In genomic region chr15:60374209-60374608, GRCh38 we compare ENCODE assay signal across 12 cellular contexts. TPM values are rescaled to one million over a fixed set of nuclear protein-coding genes. Genes with fewer than 3 reads are reported as not detected.
A peak's percentile ranks its signal among the peaks of the same experiment; 100 is the strongest.
DNase-seq lines count a peak whose midpoint lies in the region; ATAC-seq, FAIRE-seq and TF ChIP-seq lines count a peak whose summit lies in the region.
"Had no signal": no experiment of that assay in that cellular context is flagged by ENCODE, and none has a peak within 500 bp of the region (broad histone marks: within the 10 kb centered on the region; RNA-seq: fewer than 3 reads in every experiment).

No MANE protein-coding gene starts in this region.

- no peaks in the 10 kb centered on the region for H3K9me3 Mint-ChIP-seq in progenitor cell of endocrine pancreas (ENCODE audit: low read depth)
- no peaks in the 10 kb centered on the region for H3K9me3 Mint-ChIP-seq in naive thymus-derived CD4-positive, alpha-beta T cell
- H3K9me3 Mint-ChIP-seq: CD4-positive, alpha-beta memory T cell had no signal

- peak overlapping the region; percentile 95 for H3K27ac Mint-ChIP-seq in progenitor cell of endocrine pancreas
- no peak overlapping the region for H3K27ac Mint-ChIP-seq in naive thymus-derived CD4-positive, alpha-beta T cell

- intact Hi-C loops in esophagus squamous epithelium (cut with DNase I) = no loop called here
- intact Hi-C loops in naive thymus-derived CD4-positive, alpha-beta T cell (cut with micrococcal nuclease) = no loop called here

- CTCF ChIA-PET in RWPE1 (lab: Yijun Ruan, JAX) = interaction anchor here (0.5 to 0.6 kb wide), 2 partner anchors 13 to 17 kb away, joined by 3 read pairs; no protein-coding TSS in a partner anchor
- CTCF ChIA-PET in naive thymus-derived CD4-positive, alpha-beta T cell (lab: Charles Lee) = interaction anchor here (2.4 kb wide), 1 partner anchor 14 kb away, joined by 5 read pairs; no protein-coding TSS in a partner anchor

- no peak for ATAC-seq in naive thymus-derived CD4-positive, alpha-beta T cell
- ATAC-seq: GM12878 had no signal

- H3K36me3 ChIP-seq in esophagus squamous epithelium = peaks cover 0 to 96% (median 24%) of the 10 kb centered on the region in 3 donors
- H3K36me3 ChIP-seq in naive thymus-derived CD4-positive, alpha-beta T cell (ENCODE audit: control insufficient read depth in 2 of 3, insufficient read depth in 3 of 3, low read length in 3 of 3) = peaks cover 0 to 8% (median 4%) of the 10 kb centered on the region in 3 experiments

- peaks cover 28% of the 10 kb centered on the region for H3K36me3 Mint-ChIP-seq in progenitor cell of endocrine pancreas (ENCODE audit: insufficient read depth)
- peaks cover 0 to 31% (median 11%) of the 10 kb centered on the region in 5 donors for H3K36me3 Mint-ChIP-seq in naive thymus-derived CD4-positive, alpha-beta T cell

- no peak for FAIRE-seq in GM12891 (lab: Jason Lieb, UNC)
- FAIRE-seq: GM12878, kidney had no signal

- TF ChIP-seq POLR2A in esophagus squamous epithelium (IDR thresholded peaks at IDR 0.05) = no peak
- TF ChIP-seq POLR2A in GM12891 (IDR thresholded peaks at IDR 0.05; ENCODE audit: low read depth, low read length) = no peak

- POLR2A ChIA-PET in RWPE1 (lab: Yijun Ruan, JAX; ENCODE audit: low non-redundant PET) = no interaction called here
- POLR2A ChIA-PET in naive thymus-derived CD4-positive, alpha-beta T cell (lab: Charles Lee) = interaction anchor here (1.1 kb wide), 1 partner anchor 143 kb away, joined by 3 read pairs; no protein-coding TSS in a partner anchor

- no peaks in the 10 kb centered on the region for H3K27me3 ChIP-seq in esophagus squamous epithelium
- no peaks in the 10 kb centered on the region for H3K27me3 ChIP-seq in naive thymus-derived CD4-positive, alpha-beta T cell (ENCODE audit: control insufficient read depth in 2 of 2, insufficient read depth in 2 of 2, low read length in 2 of 2)

- TF ChIP-seq CTCF in C4-2B (conservative IDR thresholded peaks at IDR 0.05) (no peak), RWPE1 (conservative IDR thresholded peaks at IDR 0.05; ENCODE audit: low read depth) (no peak), esophagus squamous epithelium (IDR thresholded peaks at IDR 0.05) (no peak), progenitor cell of endocrine pancreas (IDR thresholded peaks at IDR 0.05; ENCODE audit: unreplicated experiment) (no peak)

- no peak overlapping the region for H3K4me3 ChIP-seq in esophagus squamous epithelium
- no peak overlapping the region for H3K4me3 ChIP-seq in naive thymus-derived CD4-positive, alpha-beta T cell (ENCODE audit: low read length)
- H3K4me3 ChIP-seq: GM12878 had no signal

- WGBS in esophagus squamous epithelium, 2 donors = 42 to 59% methylated on average over 4 of the region's 4 CpGs

- no peak overlapping the region for H3K4me3 Mint-ChIP-seq in progenitor cell of endocrine pancreas (ENCODE audit: low read depth)
- no peak overlapping the region for H3K4me3 Mint-ChIP-seq in naive thymus-derived CD4-positive, alpha-beta T cell

- H3K27ac ChIP-seq in C4-2B (peak overlapping the region; percentile 85), RWPE1 (peak overlapping the region; percentile 98), esophagus squamous epithelium (peak overlapping the region; percentile 74 to 86 (median 84))
- no peak overlapping the region for H3K27ac ChIP-seq in naive thymus-derived CD4-positive, alpha-beta T cell (ENCODE audit: low read depth, low read length)

- DNase-seq in RWPE1 (ENCODE audit: low spot score) (no peak), esophagus squamous epithelium (lab: John Stamatoyannopoulos, UW) (no peak), progenitor cell of endocrine pancreas (ENCODE audit: low spot score, unreplicated experiment) (no peak), GM03348 (ENCODE audit: low spot score) (no peak), GM19238 (ENCODE audit: insufficient read length, low spot score) (no peak), GM12891 (ENCODE audit: insufficient read length, low spot score) (no peak)
- DNase-seq in naive thymus-derived CD4-positive, alpha-beta T cell = no peak
- DNase-seq: CD4-positive, alpha-beta memory T cell; MM.1S had no signal

- no peaks in the 10 kb centered on the region for H3K27me3 Mint-ChIP-seq in progenitor cell of endocrine pancreas
- no peaks in the 10 kb centered on the region for H3K27me3 Mint-ChIP-seq in naive thymus-derived CD4-positive, alpha-beta T cell
- H3K27me3 Mint-ChIP-seq: CD4-positive, alpha-beta memory T cell had no signal

- H3K4me1 ChIP-seq in esophagus squamous epithelium = peaks cover 52 to 100% (median 78%) of the 10 kb centered on the region in 3 donors
- H3K4me1 ChIP-seq in naive thymus-derived CD4-positive, alpha-beta T cell (ENCODE audit: control insufficient read depth in 2 of 2, insufficient read depth in 2 of 2, low read length in 2 of 2) = no peaks in the 10 kb centered on the region

- peaks cover 44% of the 10 kb centered on the region for H3K4me1 Mint-ChIP-seq in progenitor cell of endocrine pancreas (ENCODE audit: low read depth)
- H3K4me1 Mint-ChIP-seq in naive thymus-derived CD4-positive, alpha-beta T cell = peaks cover 0 to 20% (median 0%) of the 10 kb centered on the region in 7 donors

- H3K9me3 ChIP-seq in esophagus squamous epithelium = no peaks in the 10 kb centered on the region
- H3K9me3 ChIP-seq in naive thymus-derived CD4-positive, alpha-beta T cell (ENCODE audit: control insufficient read depth in 2 of 3, low read length in 3 of 3) = no peaks in the 10 kb centered on the region

TF ChIP-seq in GM12891, 5 proteins besides CTCF, POLR2A, EP300 and RAD21:
- no peak for TF ChIP-seq SPI1 (IDR thresholded peaks at IDR 0.05; ENCODE audit: low read depth, low read length)
- no peak for TF ChIP-seq POU2F2 (IDR thresholded peaks at IDR 0.05; ENCODE audit: low read depth, low read length)
- TF ChIP-seq TAF1 (IDR thresholded peaks at IDR 0.05; ENCODE audit: low read depth, low read length) = no peak
TF ChIP-seq in GM12891: peak in this region for 0.

RNA-seq across cellular contexts. Expression of gene ANXA2, which starts 23.6 kb away (rescaled TPM):
- 1,000 to 10,000 TPM; 2,116 to 2,445 (median 2,399) TPM for total RNA-seq in esophagus squamous epithelium
- 311 and 366 TPM in 2 replicates for total RNA-seq in progenitor cell of endocrine pancreas
- total RNA-seq in naive thymus-derived CD4-positive, alpha-beta T cell = 100 to 1,000 TPM in 2 of 5 experiments, 10 to 100 TPM in 3; 28.8 to 377 (median 42.4) TPM
- 10 to 100 TPM; 25.5 to 36.6 TPM for polyA plus RNA-seq in naive thymus-derived CD4-positive, alpha-beta T cell
- 59.1 TPM for polyA plus RNA-seq in GM12891 (2012; ENCODE audit: low read depth, missing spikeins)
